ENCODE assay signal across 28 cellular contexts in genomic region chr2:53942280-53942679, GRCh38. TPM values are rescaled to one million over a fixed set of nuclear protein-coding genes. Genes with fewer than 3 reads are reported as not detected.
A peak's percentile ranks its signal among the peaks of the same experiment; 100 is the strongest.
DNase-seq lines count a peak whose midpoint lies in the region; ATAC-seq and TF ChIP-seq lines count a peak whose summit lies in the region.
"Had no signal": no experiment of that assay in that cellular context is flagged by ENCODE, and none has a peak within 500 bp of the region (broad histone marks: within the 10 kb centered on the region; RNA-seq: fewer than 3 reads in every experiment).

No MANE protein-coding gene starts in this region.

- H3K79me2 ChIP-seq in OCI-LY3 (ENCODE audit: low read length) = no peaks in the 10 kb centered on the region; the same call in 1 of the 2 replicates

- H3K27ac ChIP-seq in OCI-LY3 (ENCODE audit: low read length) (no peak overlapping the region), foreskin keratinocyte (no peak overlapping the region)
- H3K27ac ChIP-seq: brain microvascular endothelial cell, esophagus muscularis mucosa, neutrophil, transverse colon had no signal

- no peak for DNase-seq in foreskin keratinocyte
- no peak for DNase-seq in stimulated activated CD4-positive, alpha-beta T cell treated with anti-CD3 and anti-CD28 coated beads, Interleukin-4, amount 100 ng/mL, for 1 hour
- DNase-seq in erythroblast (lab: John Stamatoyannopoulos, UW) = no peak
- DNase-seq in HPDE6-E6E7 (ENCODE audit: extremely low spot score) = no peak
- DNase-seq: activated CD4-positive, alpha-beta T cell treated with anti-CD3 and anti-CD28 coated beads for 36 hours; activated CD8-positive, alpha-beta T cell treated with anti-CD3 and anti-CD28 coated beads, Interleukin-2, amount 10 ng/mL, durations not matched to agents 7 days and 5 days; activated naive CD4-positive, alpha-beta T cell treated with anti-CD3 and anti-CD28 coated beads, Interleukin-2, amount 50 U/mL, for 16 hours; amygdala; brain microvascular endothelial cell; Caco-2; DMS53; foreskin fibroblast; Karpas-422; NCI-H1436; NCI-H2081 treated with DMSO at 0.1 percent for 48 hours; NCI-H226; NCI-H526 treated with DMSO at 0.1 percent for 48 hours; NK-92 treated with Interleukin-12 subunit alpha and Interleukin-12 subunit beta, amount 100 ng/mL, for 24 hours; right cardiac atrium; SHP77; T-helper 2 cell; transverse colon had no signal

- no peak overlapping the region for H2AFZ ChIP-seq in OCI-LY3 (ENCODE audit: low read depth, low read length)

- ATAC-seq in GM18511 (IDR thresholded peaks at IDR 0.05; ENCODE audit: unreplicated experiment) (peak; percentile 53), GM21390 (IDR thresholded peaks at IDR 0.05; ENCODE audit: unreplicated experiment) (peak; percentile 50), foreskin keratinocyte (no peak)
- ATAC-seq: activated CD4-positive, alpha-beta T cell treated with anti-CD3 and anti-CD28 coated beads for 36 hours; activated CD8-positive, alpha-beta T cell treated with anti-CD3 and anti-CD28 coated beads, Interleukin-2, amount 10 ng/mL, durations not matched to agents 7 days and 5 days; Panc1; right cardiac atrium had no signal

- no peaks in the 10 kb centered on the region for H4K20me1 ChIP-seq in OCI-LY3 (ENCODE audit: insufficient read depth, low read length)

- no peak overlapping the region for H3K4me3 ChIP-seq in OCI-LY3 (ENCODE audit: low read length)
- H3K4me3 ChIP-seq: esophagus muscularis mucosa, transverse colon had no signal

- TF ChIP-seq CTCF in OCI-LY3 (IDR thresholded peaks at IDR 0.05; ENCODE audit: low read depth, low read length) (no peak), foreskin keratinocyte (conservative IDR thresholded peaks at IDR 0.05) (no peak)

- H3K4me1 ChIP-seq in OCI-LY3 (ENCODE audit: low read length) (peaks cover 23% of the 10 kb centered on the region), foreskin keratinocyte (no peaks in the 10 kb centered on the region)
- H3K4me1 ChIP-seq: Caco-2 had no signal

- H3K4me2 ChIP-seq in OCI-LY3 (ENCODE audit: low read length) = 0 out of 2 replicates have a peak overlapping the region, but pooled peaks have one; percentile 6

- TF ChIP-seq POLR2A in erythroblast (IDR thresholded peaks at IDR 0.05; ENCODE audit: low read length) = no peak

- H3K27me3 ChIP-seq in OCI-LY3 (ENCODE audit: low read depth, low read length) = no peaks in the 10 kb centered on the region
- H3K27me3 ChIP-seq in foreskin keratinocyte = no peaks in the 10 kb centered on the region
- H3K27me3 ChIP-seq: brain microvascular endothelial cell, esophagus muscularis mucosa, neutrophil, transverse colon had no signal

- no peaks in the 10 kb centered on the region for H3K9me3 ChIP-seq in OCI-LY3 (ENCODE audit: insufficient read depth, low read length)
- H3K9me3 ChIP-seq: Caco-2, esophagus muscularis mucosa, neutrophil, transverse colon had no signal

- peaks cover 14% of the 10 kb centered on the region for H3K36me3 ChIP-seq in OCI-LY3 (replicated peaks; ENCODE audit: low read depth, low read length)

- H3K9ac ChIP-seq in OCI-LY3 (ENCODE audit: low read length) = no peak overlapping the region

RNA-seq across cellular contexts. Expression of gene PSME4, which starts 28.5 kb away (rescaled TPM):
- total RNA-seq in foreskin keratinocyte = 74.4 and 76.2 TPM in 2 replicates
- polyA plus RNA-seq in foreskin keratinocyte = 47.3 and 51.8 TPM in 2 replicates
